In genomic region chr7:151246161-151247015, GRCh38 we compare ENCODE assay signal across 12 cellular contexts. TPM values are rescaled to one million over a fixed set of nuclear protein-coding genes. Genes with fewer than 3 reads are reported as not detected.
DNase-seq lines count a peak whose midpoint lies in the region; ATAC-seq, FAIRE-seq and TF ChIP-seq lines count a peak whose summit lies in the region.
"Had no signal": no experiment of that assay in that cellular context is flagged by ENCODE, and none has a peak within 500 bp of the region (broad histone marks: within the 10 kb centered on the region; RNA-seq: fewer than 3 reads in every experiment).

No MANE protein-coding gene starts in this region.

- H3K27ac ChIP-seq in kidney (ENCODE audit: low read depth in 2 of 2, low read length in 2 of 2) = no peak overlapping the region

- no peaks in the 10 kb centered on the region for H3K9me3 Mint-ChIP-seq in activated T-helper 1 cell treated with anti-CD3 and anti-CD28 coated beads, Interleukin-12 subunit alpha, Interleukin-12 subunit beta, Interleukin-2, Interleukin-4 antibody, amounts not matched to agents 30 ng/mL and 10 ng/mL and 1 ng/mL, durations not matched to agents 14 hours and 24 hours and 36 hours
- H3K9me3 Mint-ChIP-seq in stimulated activated naive B cell treated with anti-CD40 and anti-IgM and Interleukin-4, amounts not matched to agents 10 μg/mL and 1 μg/mL and 100 μg/mL, for 72 hours = no peaks in the 10 kb centered on the region

- TF ChIP-seq CTCF in kidney (IDR thresholded peaks at IDR 0.05; ENCODE audit: borderline replicate concordance, extremely low read depth, insufficient read depth) = no peak

- peak; percentile 58 for DNase-seq in NCI-H2227 (lab: John Stamatoyannopoulos, UW; ENCODE audit: unreplicated experiment)
- no peak for DNase-seq in NCI-H2227 treated with DMSO at 0.1 percent for 48 hours (lab: John Stamatoyannopoulos, UW)
- no peak for DNase-seq in activated T-helper 1 cell treated with anti-CD3 and anti-CD28 coated beads, Interleukin-12 subunit alpha, Interleukin-12 subunit beta, Interleukin-2, Interleukin-4 antibody, amounts not matched to agents 30 ng/mL and 10 ng/mL and 1 ng/mL, durations not matched to agents 14 hours and 24 hours and 36 hours (ENCODE audit: low spot score)
- peak; percentile 70 for DNase-seq in kidney
- DNase-seq in stimulated activated naive B cell treated with anti-CD40 and anti-IgM and Interleukin-4, amounts not matched to agents 10 μg/mL and 1 μg/mL and 100 μg/mL, for 72 hours = no peak
- DNase-seq in foreskin melanocyte = no peak
- DNase-seq in occipital lobe (lab: John Stamatoyannopoulos, UW) = no peak
- DNase-seq: Kasumi-1 had no signal

- H3K36me3 Mint-ChIP-seq in activated T-helper 1 cell treated with anti-CD3 and anti-CD28 coated beads, Interleukin-12 subunit alpha, Interleukin-12 subunit beta, Interleukin-2, Interleukin-4 antibody, amounts not matched to agents 30 ng/mL and 10 ng/mL and 1 ng/mL, durations not matched to agents 14 hours and 24 hours and 36 hours (ENCODE audit: low read depth) = peaks cover 2% of the 10 kb centered on the region
- peaks cover 1 to 2% of the 10 kb centered on the region in 2 donors for H3K36me3 Mint-ChIP-seq in stimulated activated naive B cell treated with anti-CD40 and anti-IgM and Interleukin-4, amounts not matched to agents 10 μg/mL and 1 μg/mL and 100 μg/mL, for 72 hours

- H3K27me3 Mint-ChIP-seq in activated T-helper 1 cell treated with anti-CD3 and anti-CD28 coated beads, Interleukin-12 subunit alpha, Interleukin-12 subunit beta, Interleukin-2, Interleukin-4 antibody, amounts not matched to agents 30 ng/mL and 10 ng/mL and 1 ng/mL, durations not matched to agents 14 hours and 24 hours and 36 hours (ENCODE audit: insufficient read depth) = peaks cover 51% of the 10 kb centered on the region
- H3K27me3 Mint-ChIP-seq in stimulated activated naive B cell treated with anti-CD40 and anti-IgM and Interleukin-4, amounts not matched to agents 10 μg/mL and 1 μg/mL and 100 μg/mL, for 72 hours = peaks cover 45 to 49% of the 10 kb centered on the region in 2 donors

- H3K4me3 Mint-ChIP-seq in activated T-helper 1 cell treated with anti-CD3 and anti-CD28 coated beads, Interleukin-12 subunit alpha, Interleukin-12 subunit beta, Interleukin-2, Interleukin-4 antibody, amounts not matched to agents 30 ng/mL and 10 ng/mL and 1 ng/mL, durations not matched to agents 14 hours and 24 hours and 36 hours = peak overlapping the region; percentile 4
- peak overlapping the region; percentile 48 to 58 for H3K4me3 Mint-ChIP-seq in stimulated activated naive B cell treated with anti-CD40 and anti-IgM and Interleukin-4, amounts not matched to agents 10 μg/mL and 1 μg/mL and 100 μg/mL, for 72 hours

- H3K36me3 ChIP-seq in kidney (ENCODE audit: control insufficient read depth in 1 of 2, insufficient read depth in 2 of 2, low read length in 2 of 2) = peaks cover 0 to 1% of the 10 kb centered on the region in 2 donors
- H3K36me3 ChIP-seq: Peyer's patch had no signal

- peak overlapping the region in 1 of 2 donors; percentile 65 for H3K4me3 ChIP-seq in kidney (ENCODE audit: low read length in 2 of 2)

- H3K9ac ChIP-seq in kidney (ENCODE audit: low read length in 2 of 2) = peak overlapping the region in 1 of 2 donors; percentile 20

- FAIRE-seq in kidney (lab: Jason Lieb, UNC) = no peak
- FAIRE-seq: A204.1 had no signal

- intact Hi-C loops in activated T-helper 1 cell treated with anti-CD3 and anti-CD28 coated beads, Interleukin-12 subunit alpha, Interleukin-12 subunit beta, Interleukin-2, Interleukin-4 antibody, amounts not matched to agents 30 ng/mL and 10 ng/mL and 1 ng/mL, durations not matched to agents 14 hours and 24 hours and 36 hours (cut with micrococcal nuclease) = loop anchor here (5.0 kb wide), 1 partner anchor 271 kb away; the partner anchor contains the start of gene RHEB
- intact Hi-C loops in kidney (cut with DNase I) = loop anchor here (10.0 kb wide), 1 partner anchor 58 kb away; no protein-coding TSS in a partner anchor

- peaks cover 25 to 53% of the 10 kb centered on the region in 2 donors for H3K4me1 ChIP-seq in kidney (ENCODE audit: control insufficient read depth in 1 of 2, insufficient read depth in 1 of 2, low read depth in 1 of 2, low read length in 2 of 2)

- ATAC-seq in stimulated activated naive B cell treated with anti-CD40 and anti-IgM and Interleukin-4, amounts not matched to agents 10 μg/mL and 1 μg/mL and 100 μg/mL, for 72 hours (replicated peaks) = no peak
- ATAC-seq in GM18517 (IDR thresholded peaks at IDR 0.05; ENCODE audit: unreplicated experiment) = no peak

- no peaks in the 10 kb centered on the region for H3K9me3 ChIP-seq in kidney (ENCODE audit: control insufficient read depth in 1 of 2, low read length in 2 of 2)

- H3K27ac Mint-ChIP-seq in activated T-helper 1 cell treated with anti-CD3 and anti-CD28 coated beads, Interleukin-12 subunit alpha, Interleukin-12 subunit beta, Interleukin-2, Interleukin-4 antibody, amounts not matched to agents 30 ng/mL and 10 ng/mL and 1 ng/mL, durations not matched to agents 14 hours and 24 hours and 36 hours = no peak overlapping the region
- H3K27ac Mint-ChIP-seq in stimulated activated naive B cell treated with anti-CD40 and anti-IgM and Interleukin-4, amounts not matched to agents 10 μg/mL and 1 μg/mL and 100 μg/mL, for 72 hours = peak overlapping the region; percentile 5

- H3K4me1 Mint-ChIP-seq in activated T-helper 1 cell treated with anti-CD3 and anti-CD28 coated beads, Interleukin-12 subunit alpha, Interleukin-12 subunit beta, Interleukin-2, Interleukin-4 antibody, amounts not matched to agents 30 ng/mL and 10 ng/mL and 1 ng/mL, durations not matched to agents 14 hours and 24 hours and 36 hours (ENCODE audit: low read depth) = peaks cover 35% of the 10 kb centered on the region
- peaks cover 45 to 73% of the 10 kb centered on the region in 2 donors for H3K4me1 Mint-ChIP-seq in stimulated activated naive B cell treated with anti-CD40 and anti-IgM and Interleukin-4, amounts not matched to agents 10 μg/mL and 1 μg/mL and 100 μg/mL, for 72 hours

RNA-seq across cellular contexts. Expression of gene SMARCD3, which starts 2.1 kb away (rescaled TPM):
- 2.4 and 3.1 TPM in 2 replicates for total RNA-seq in activated T-helper 1 cell treated with anti-CD3 and anti-CD28 coated beads, Interleukin-12 subunit alpha, Interleukin-12 subunit beta, Interleukin-2, Interleukin-4 antibody, amounts not matched to agents 30 ng/mL and 10 ng/mL and 1 ng/mL, durations not matched to agents 14 hours and 24 hours and 36 hours
- total RNA-seq in kidney (52.5 TPM), occipital lobe (147 TPM)
- polyA plus RNA-seq in kidney (ENCODE audit: insufficient read depth, low read depth, low replicate concordance) = 46.4 TPM

RNA-seq across cellular contexts. Expression of gene CHPF2, which starts 14.1 kb away (rescaled TPM):
- 45.6 and 48.5 TPM in 2 replicates for total RNA-seq in activated T-helper 1 cell treated with anti-CD3 and anti-CD28 coated beads, Interleukin-12 subunit alpha, Interleukin-12 subunit beta, Interleukin-2, Interleukin-4 antibody, amounts not matched to agents 30 ng/mL and 10 ng/mL and 1 ng/mL, durations not matched to agents 14 hours and 24 hours and 36 hours
- total RNA-seq in kidney (45.2 TPM), occipital lobe (19.0 TPM)
- polyA plus RNA-seq in kidney (ENCODE audit: insufficient read depth, low read depth, low replicate concordance) = 15.6 TPM

RNA-seq across cellular contexts. Expression of gene ABCF2, which starts 19.4 kb away (rescaled TPM):
- total RNA-seq in activated T-helper 1 cell treated with anti-CD3 and anti-CD28 coated beads, Interleukin-12 subunit alpha, Interleukin-12 subunit beta, Interleukin-2, Interleukin-4 antibody, amounts not matched to agents 30 ng/mL and 10 ng/mL and 1 ng/mL, durations not matched to agents 14 hours and 24 hours and 36 hours = 81.7 and 85.4 TPM in 2 replicates
- 30.8 TPM for total RNA-seq in kidney
- polyA plus RNA-seq in kidney (ENCODE audit: insufficient read depth, low read depth, low replicate concordance) = 22.5 TPM
- total RNA-seq in occipital lobe = 29.5 TPM

RNA-seq across cellular contexts. Expression of gene H2BK1, which starts 36.1 kb away (rescaled TPM):
- total RNA-seq in activated T-helper 1 cell treated with anti-CD3 and anti-CD28 coated beads, Interleukin-12 subunit alpha, Interleukin-12 subunit beta, Interleukin-2, Interleukin-4 antibody, amounts not matched to agents 30 ng/mL and 10 ng/mL and 1 ng/mL, durations not matched to agents 14 hours and 24 hours and 36 hours = not detected in 2 replicates
- not detected for total RNA-seq in kidney
- polyA plus RNA-seq in kidney (ENCODE audit: insufficient read depth, low read depth, low replicate concordance) = not detected
- not detected for total RNA-seq in occipital lobe
- total RNA-seq: activated CD8-positive, alpha-beta memory T cell treated with anti-CD3 and anti-CD28 coated beads for 36 hours; Peyer's patch had no signal

RNA-seq across cellular contexts. Expression of gene ASB10, which starts 59.3 kb away (rescaled TPM):
- not detected in 2 replicates for total RNA-seq in activated T-helper 1 cell treated with anti-CD3 and anti-CD28 coated beads, Interleukin-12 subunit alpha, Interleukin-12 subunit beta, Interleukin-2, Interleukin-4 antibody, amounts not matched to agents 30 ng/mL and 10 ng/mL and 1 ng/mL, durations not matched to agents 14 hours and 24 hours and 36 hours
- total RNA-seq in kidney (not detected), occipital lobe (not detected)
- polyA plus RNA-seq in kidney (ENCODE audit: insufficient read depth, low read depth, low replicate concordance) = 0.22 TPM
- total RNA-seq: activated CD8-positive, alpha-beta memory T cell treated with anti-CD3 and anti-CD28 coated beads for 36 hours; Peyer's patch had no signal

Comparison
In these comparisons a context has a peak if more than half of its experiments do, and no peak if none do; other contexts are left out.
1. DNase-seq: peak in NCI-H2227 (single experiment) and kidney (single experiment); none in NCI-H2227 treated with DMSO at 0.1 percent for 48 hours (single experiment), activated T-helper 1 cell treated with anti-CD3 and anti-CD28 coated beads, Interleukin-12 subunit alpha, Interleukin-12 subunit beta, Interleukin-2, Interleukin-4 antibody, amounts not matched to agents 30 ng/mL and 10 ng/mL and 1 ng/mL, durations not matched to agents 14 hours and 24 hours and 36 hours (single experiment), stimulated activated naive B cell treated with anti-CD40 and anti-IgM and Interleukin-4, amounts not matched to agents 10 μg/mL and 1 μg/mL and 100 μg/mL, for 72 hours (single experiment), foreskin melanocyte (single experiment) and occipital lobe (single experiment).
2. RNA of gene SMARCD3, which starts 2.1 kb away (total RNA-seq): 147 TPM in occipital lobe (single experiment) and 52.5 TPM in kidney (single experiment); 2.4 to 3.1 TPM in activated T-helper 1 cell treated with anti-CD3 and anti-CD28 coated beads, Interleukin-12 subunit alpha, Interleukin-12 subunit beta, Interleukin-2, Interleukin-4 antibody, amounts not matched to agents 30 ng/mL and 10 ng/mL and 1 ng/mL, durations not matched to agents 14 hours and 24 hours and 36 hours; every median in the first group is over 10 times any median in the second.